Comparison of ENCODE assay signal across 29 cellular contexts in the genomic region with DNA sequence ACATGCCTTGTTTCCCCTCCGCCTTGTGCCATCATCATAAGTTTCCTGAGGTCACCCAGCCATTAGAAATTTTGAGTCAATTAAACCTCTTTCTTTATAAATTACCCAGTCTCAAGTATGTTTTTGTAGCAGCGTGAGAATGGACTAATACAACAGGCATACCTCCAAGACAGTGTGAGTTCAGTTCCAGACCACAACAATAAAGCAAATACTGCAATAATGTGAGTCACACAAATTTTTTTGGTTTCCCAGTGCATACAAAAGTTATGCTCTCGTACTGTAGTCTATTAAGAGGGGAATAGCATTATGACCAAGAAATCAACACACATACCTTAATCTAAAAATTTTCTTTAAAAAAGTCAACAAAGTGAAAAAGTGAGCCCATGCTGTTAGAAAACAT.
DNase-seq lines count a peak whose midpoint lies in the region; ATAC-seq and TF ChIP-seq lines count a peak whose summit lies in the region.
"Had no signal": no experiment of that assay in that cellular context is flagged by ENCODE, and none has a peak within 500 bp of the region (broad histone marks: within the 10 kb centered on the region; RNA-seq: fewer than 3 reads in every experiment).

No MANE protein-coding gene starts in this region.

- peaks cover 0 to 8% (median 0%) of the 10 kb centered on the region in 3 donors for H3K36me3 Mint-ChIP-seq in naive thymus-derived CD8-positive, alpha-beta T cell
- H3K36me3 Mint-ChIP-seq: activated CD8-positive, alpha-beta memory T cell treated with anti-CD3 and anti-CD28 coated beads, Interleukin-2, amount 10 ng/mL, durations not matched to agents 7 days and 5 days; naive thymus-derived CD4-positive, alpha-beta T cell; stimulated activated naive B cell treated with anti-CD40 and anti-IgM and Interleukin-4, amounts not matched to agents 10 μg/mL and 1 μg/mL and 100 μg/mL, for 72 hours had no signal

- no peak for TF ChIP-seq POLR2A in vagina (IDR thresholded peaks at IDR 0.05)

- ATAC-seq in GM18511 (IDR thresholded peaks at IDR 0.05; ENCODE audit: unreplicated experiment): no peak
- no peak for ATAC-seq in naive thymus-derived CD8-positive, alpha-beta T cell
- ATAC-seq: activated CD8-positive, alpha-beta memory T cell treated with anti-CD3 and anti-CD28 coated beads, Interleukin-2, amount 10 ng/mL, durations not matched to agents 7 days and 5 days; GM12878; heart left ventricle; HepG2; left lobe of liver; naive thymus-derived CD4-positive, alpha-beta T cell; stimulated activated naive B cell treated with anti-CD40 and anti-IgM and Interleukin-4, amounts not matched to agents 10 μg/mL and 1 μg/mL and 100 μg/mL, for 72 hours had no signal

- 60 to 66% methylated on average over 3 of the region's 3 CpGs for WGBS in esophagus, 2 donors

- H3K36me3 ChIP-seq in esophagus (ENCODE audit: control insufficient read depth in 2 of 2, insufficient read depth in 2 of 2, low read length in 1 of 2) (no peaks in the 10 kb centered on the region), vagina (no peaks in the 10 kb centered on the region), HAP-1 (replicated peaks) (no peaks in the 10 kb centered on the region)
- H3K36me3 ChIP-seq: ascending aorta, heart left ventricle, uterus had no signal

- intact Hi-C loops in vagina (cut with DNase I): no loop called here

- H3K4me3 ChIP-seq in esophagus (ENCODE audit: low read depth in 1 of 2, low read length in 2 of 2) (no peak overlapping the region), vagina (no peak overlapping the region), HAP-1 (no peak overlapping the region)
- H3K4me3 ChIP-seq: ascending aorta, GM12878, heart left ventricle, testis, uterus had no signal

- POLR2A ChIA-PET in naive thymus-derived CD8-positive, alpha-beta T cell (lab: Charles Lee): no interaction called here

- no peak overlapping the region for H3K4me3 Mint-ChIP-seq in naive thymus-derived CD8-positive, alpha-beta T cell
- H3K4me3 Mint-ChIP-seq: activated CD8-positive, alpha-beta memory T cell treated with anti-CD3 and anti-CD28 coated beads, Interleukin-2, amount 10 ng/mL, durations not matched to agents 7 days and 5 days; naive thymus-derived CD4-positive, alpha-beta T cell; stimulated activated naive B cell treated with anti-CD40 and anti-IgM and Interleukin-4, amounts not matched to agents 10 μg/mL and 1 μg/mL and 100 μg/mL, for 72 hours had no signal

- H3K27me3 Mint-ChIP-seq in naive thymus-derived CD8-positive, alpha-beta T cell: no peaks in the 10 kb centered on the region
- H3K27me3 Mint-ChIP-seq: activated CD8-positive, alpha-beta memory T cell treated with anti-CD3 and anti-CD28 coated beads, Interleukin-2, amount 10 ng/mL, durations not matched to agents 7 days and 5 days; naive thymus-derived CD4-positive, alpha-beta T cell; stimulated activated naive B cell treated with anti-CD40 and anti-IgM and Interleukin-4, amounts not matched to agents 10 μg/mL and 1 μg/mL and 100 μg/mL, for 72 hours had no signal

- no peak overlapping the region for H3K27ac Mint-ChIP-seq in naive thymus-derived CD8-positive, alpha-beta T cell
- H3K27ac Mint-ChIP-seq: activated CD8-positive, alpha-beta memory T cell treated with anti-CD3 and anti-CD28 coated beads, Interleukin-2, amount 10 ng/mL, durations not matched to agents 7 days and 5 days; naive thymus-derived CD4-positive, alpha-beta T cell; stimulated activated naive B cell treated with anti-CD40 and anti-IgM and Interleukin-4, amounts not matched to agents 10 μg/mL and 1 μg/mL and 100 μg/mL, for 72 hours had no signal

- H3K4me1 Mint-ChIP-seq in naive thymus-derived CD8-positive, alpha-beta T cell: no peaks in the 10 kb centered on the region
- H3K4me1 Mint-ChIP-seq: activated CD8-positive, alpha-beta memory T cell treated with anti-CD3 and anti-CD28 coated beads, Interleukin-2, amount 10 ng/mL, durations not matched to agents 7 days and 5 days; naive thymus-derived CD4-positive, alpha-beta T cell had no signal

- in situ Hi-C loops in HAP-1 (cut with MboI; ENCODE audit: low sequenced_read_pairs): no loop called here

- peak; percentile 3 for DNase-seq in EL
- DNase-seq in SW480 (ENCODE audit: low spot score): peak; percentile 2
- peak; percentile 10 for DNase-seq in kidney glomerular epithelial cell (lab: John Stamatoyannopoulos, UW)
- no peak for DNase-seq in naive thymus-derived CD8-positive, alpha-beta T cell
- no peak for DNase-seq in vagina (ENCODE audit: extremely low spot score in 2 of 2)
- no peak for DNase-seq in HAP-1 (ENCODE audit: low spot score in 2 of 2)
- DNase-seq: ACHN; activated CD4-positive, alpha-beta T cell treated with anti-CD3 and anti-CD28 coated beads, Interleukin-2, amount 50 U/mL, for 1 hour; activated CD8-positive, alpha-beta memory T cell treated with anti-CD3 and anti-CD28 coated beads, Interleukin-2, amount 10 ng/mL, durations not matched to agents 7 days and 5 days; activated naive CD4-positive, alpha-beta T cell treated with anti-CD3 and anti-CD28 coated beads, Interleukin-2, amount 50 U/mL, for 16 hours; C1 segment of cervical spinal cord; DMS79 treated with DMSO at 0.1 percent for 48 hours; effector CD8-positive, alpha-beta T cell; heart left ventricle; naive thymus-derived CD4-positive, alpha-beta T cell; NCI-H1092; NCI-H2081; NCI-H82; small intestine; stimulated activated naive B cell treated with anti-CD40 and anti-IgM and Interleukin-4, amounts not matched to agents 10 μg/mL and 1 μg/mL and 100 μg/mL, for 72 hours; T-helper 9 cell; testis; uterus had no signal

- H3K27me3 ChIP-seq in esophagus (ENCODE audit: control insufficient read depth in 1 of 2, insufficient read depth in 2 of 2, low read length in 2 of 2) (no peaks in the 10 kb centered on the region), vagina (no peaks in the 10 kb centered on the region), HAP-1 (ENCODE audit: low read depth) (no peaks in the 10 kb centered on the region)
- H3K27me3 ChIP-seq: ascending aorta, heart left ventricle, testis, uterus had no signal

- TF ChIP-seq CTCF in vagina (IDR thresholded peaks at IDR 0.05): no peak

- peaks cover 0 to 4% (median 0%) of the 10 kb centered on the region in 9 donors for H3K9me3 Mint-ChIP-seq in naive thymus-derived CD8-positive, alpha-beta T cell

- no peaks in the 10 kb centered on the region for H3K4me1 ChIP-seq in esophagus (ENCODE audit: control insufficient read depth in 2 of 2, insufficient read depth in 2 of 2, low read length in 1 of 2)
- no peaks in the 10 kb centered on the region for H3K4me1 ChIP-seq in vagina
- no peaks in the 10 kb centered on the region for H3K4me1 ChIP-seq in HAP-1
- H3K4me1 ChIP-seq: ascending aorta, heart left ventricle, testis, uterus had no signal

- no peaks in the 10 kb centered on the region for H3K9me3 ChIP-seq in esophagus (ENCODE audit: control insufficient read depth in 2 of 2, insufficient read depth in 1 of 2, low read depth in 1 of 2, low read length in 1 of 2)
- no peaks in the 10 kb centered on the region for H3K9me3 ChIP-seq in vagina
- no peaks in the 10 kb centered on the region for H3K9me3 ChIP-seq in HAP-1
- H3K9me3 ChIP-seq: ascending aorta, testis, uterus had no signal

- H3K27ac ChIP-seq in esophagus (ENCODE audit: low read depth in 2 of 2, low read length in 1 of 2): peak overlapping the region; percentile 47 to 57
- no peak overlapping the region for H3K27ac ChIP-seq in vagina
- H3K27ac ChIP-seq: ascending aorta, heart left ventricle, testis, uterus had no signal

Comparison
In these comparisons a context has a peak if more than half of its experiments do, and no peak if none do; other contexts are left out.
1. DNase-seq: peak in EL (single experiment), SW480 (single experiment) and kidney glomerular epithelial cell (single experiment); none in naive thymus-derived CD8-positive, alpha-beta T cell (0 of 10), vagina (0 of 2) and HAP-1 (0 of 2).